ENCODE assay signal across 1 cellular context in genomic region chr9:96449844-96450612, GRCh38.
A peak's percentile ranks its signal among the peaks of the same experiment; 100 is the strongest.
TF ChIP-seq lines count a peak whose summit lies in the region.

TSS of gene HABP4 (plus strand) at chr9:96450169. CDS start at chr9:96450280, 111 bp downstream.

TF ChIP-seq in GM12878, 131 proteins besides CTCF, POLR2A, EP300 and RAD21 (continued from another document and continues in another):
- peak; percentile 38 for TF ChIP-seq E4F1 (IDR thresholded peaks at IDR 0.05; ENCODE audit: borderline replicate concordance, partially characterized antibody)
- no peak for TF ChIP-seq TARDBP (IDR thresholded peaks at IDR 0.05; ENCODE audit: borderline replicate concordance)
- TF ChIP-seq CREM (IDR thresholded peaks at IDR 0.05; ENCODE audit: low read depth): peak; percentile 68
- no peak for TF ChIP-seq ZNF592 (IDR thresholded peaks at IDR 0.05)
- no peak for TF ChIP-seq CHD1 (IDR thresholded peaks at IDR 0.05; ENCODE audit: low read depth, low read length)
- TF ChIP-seq SP1 (IDR thresholded peaks at IDR 0.05; ENCODE audit: low read depth, low read length): peak; percentile 96
- TF ChIP-seq NRF1 (conservative IDR thresholded peaks at IDR 0.05; ENCODE audit: low read depth, low read length): no peak
- TF ChIP-seq ZNF687 (IDR thresholded peaks at IDR 0.05): peak; percentile 57
- peak; percentile 72; the same call in 1 of the 2 replicates for TF ChIP-seq CHD2 (IDR thresholded peaks at IDR 0.05; ENCODE audit: borderline replicate concordance, low read depth, low read length)
- TF ChIP-seq SUZ12 (IDR thresholded peaks at IDR 0.05; ENCODE audit: unreplicated experiment): no peak
- TF ChIP-seq IKZF1 (conservative IDR thresholded peaks at IDR 0.05): peak; percentile 85
- TF ChIP-seq SMARCA5 (IDR thresholded peaks at IDR 0.05): peak; percentile 70; the same call in 1 of the 2 replicates
- peak; percentile 76 for TF ChIP-seq GATAD2B (conservative IDR thresholded peaks at IDR 0.05; ENCODE audit: low read depth)
- 0 out of 2 replicates have a peak, but pooled peaks have one; percentile 15 for TF ChIP-seq MAX (IDR thresholded peaks at IDR 0.05; ENCODE audit: low read depth, low read length)
- TF ChIP-seq USF1 (IDR thresholded peaks at IDR 0.05; ENCODE audit: borderline replicate concordance, extremely low read length, insufficient read depth, low read depth, low read length): peak; percentile 38
- TF ChIP-seq RB1 (IDR thresholded peaks at IDR 0.05; ENCODE audit: borderline replicate concordance): peak; percentile 61; the same call in 1 of the 2 replicates
- no peak for TF ChIP-seq JUNB (IDR thresholded peaks at IDR 0.05)
- TF ChIP-seq FOS (IDR thresholded peaks at IDR 0.05; ENCODE audit: borderline replicate concordance, extremely low read depth, insufficient read length): peak; percentile 32
- TF ChIP-seq NFYA (IDR thresholded peaks at IDR 0.05; ENCODE audit: borderline replicate concordance, low read depth, low read length): no peak
- TF ChIP-seq DPF2 (IDR thresholded peaks at IDR 0.05): peak; percentile 73
- peak; percentile 51 for TF ChIP-seq BACH1 (IDR thresholded peaks at IDR 0.05; ENCODE audit: borderline replicate concordance)
- peak; percentile 96 to 100 for TF ChIP-seq BHLHE40 (IDR thresholded peaks at IDR 0.05; ENCODE audit: borderline replicate concordance in 1 of 2, low read depth in 2 of 2, low read length in 1 of 2)
- TF ChIP-seq TAF1 (IDR thresholded peaks at IDR 0.05; ENCODE audit: borderline replicate concordance, low read depth, low read length): peak; percentile 11; the same call in 1 of the 2 replicates
- TF ChIP-seq NR2F1 (conservative IDR thresholded peaks at IDR 0.05): peak; percentile 55; the same call in 1 of the 2 replicates
- TF ChIP-seq RFX5 (IDR thresholded peaks at IDR 0.05; ENCODE audit: low read depth, low read length): peak; percentile 81
- no peak for TF ChIP-seq BRCA1 (IDR thresholded peaks at IDR 0.05; ENCODE audit: low read depth, low read length)
- peak; percentile 85 for TF ChIP-seq LARP7 (IDR thresholded peaks at IDR 0.05)
- no peak for TF ChIP-seq BCLAF1 (IDR thresholded peaks at IDR 0.05)
- TF ChIP-seq NR2C2 (IDR thresholded peaks at IDR 0.05; ENCODE audit: borderline replicate concordance, control insufficient read depth, insufficient read length, low read depth): no peak
- TF ChIP-seq NKRF (conservative IDR thresholded peaks at IDR 0.05): peak; percentile 63; the same call in 1 of the 2 replicates
- no peak for TF ChIP-seq ESRRA (IDR thresholded peaks at IDR 0.05; ENCODE audit: low read length)
- no peak for TF ChIP-seq PAX5 (IDR thresholded peaks at IDR 0.05; ENCODE audit: borderline replicate concordance, low read depth, low read length)
- no peak for TF ChIP-seq TBL1XR1 (IDR thresholded peaks at IDR 0.05; ENCODE audit: low read depth, low read length)
- TF ChIP-seq NBN (IDR thresholded peaks at IDR 0.05): no peak
- no peak for TF ChIP-seq MTA3 (IDR thresholded peaks at IDR 0.05; ENCODE audit: borderline replicate concordance, low read length)
- peak; percentile 58; the same call in 1 of the 2 replicates for TF ChIP-seq NR2C1 (IDR thresholded peaks at IDR 0.05)
- TF ChIP-seq CREB1 (IDR thresholded peaks at IDR 0.05; ENCODE audit: low read depth): peak; percentile 86
- no peak for TF ChIP-seq ZBTB33 (IDR thresholded peaks at IDR 0.05)
- peak; percentile 78 for TF ChIP-seq IRF3 (IDR thresholded peaks at IDR 0.05)
- no peak for TF ChIP-seq CBX3 (IDR thresholded peaks at IDR 0.05; ENCODE audit: borderline replicate concordance, low read depth)
- no peak for TF ChIP-seq ZNF274 (IDR thresholded peaks at IDR 0.05; ENCODE audit: insufficient read depth, insufficient read length)
- TF ChIP-seq EGR1 (IDR thresholded peaks at IDR 0.05; ENCODE audit: borderline replicate concordance in 1 of 2, low read depth in 2 of 2, low read length in 2 of 2): peak in 1 of 2 experiments; percentile 98; a peak in 2 of 3 replicates
- peak; percentile 37; the same call in 1 of the 2 replicates for TF ChIP-seq MXI1 (IDR thresholded peaks at IDR 0.05; ENCODE audit: low read depth, low read length)
